8 cellular contexts compared by ENCODE assay signal in genomic region chr2:41840702-41841551, GRCh38.
DNase-seq lines count a peak whose midpoint lies in the region; ATAC-seq and TF ChIP-seq lines count a peak whose summit lies in the region.

No MANE protein-coding gene starts in this region.

- no peaks in the 10 kb centered on the region for H3K27me3 ChIP-seq in hepatocyte

- peak overlapping the region; percentile 52 for H3K27ac ChIP-seq in hepatocyte

- H3K9me3 ChIP-seq in hepatocyte (ENCODE audit: low read depth) = no peaks in the 10 kb centered on the region

- 1% methylated on average over 48 of the region's 48 CpGs for WGBS in hepatocyte (ENCODE audit: low lambda C conversion rate, missing lambda C conversion rate)

- peaks cover 8% of the 10 kb centered on the region for H3K4me1 ChIP-seq in hepatocyte (ENCODE audit: insufficient read depth)

- H3K4me2 ChIP-seq in hepatocyte = peak overlapping the region; percentile 80

- H3K4me3 ChIP-seq in hepatocyte = peak overlapping the region; percentile 60

- peak; percentile 61 for TF ChIP-seq POLR2A in GM15510 (IDR thresholded peaks at IDR 0.05; ENCODE audit: borderline replicate concordance, extremely low read depth, insufficient read length)

- H2AFZ ChIP-seq in hepatocyte = peak overlapping the region; percentile 70

- ATAC-seq in HG02885 (IDR thresholded peaks at IDR 0.05; ENCODE audit: poor library complexity, unreplicated experiment) = peak; percentile 100

- no peaks in the 10 kb centered on the region for H4K20me1 ChIP-seq in hepatocyte (ENCODE audit: insufficient read depth, poor library complexity, severe bottlenecking)

- DNase-seq in NCI-H1694 treated with DMSO at 0.1 percent for 48 hours (lab: John Stamatoyannopoulos, UW) = peak; percentile 96
- DNase-seq in T-helper 22 cell (ENCODE audit: low read depth) = peak; percentile 93
- peak; percentile 97 for DNase-seq in astrocyte of the hippocampus (ENCODE audit: low read depth, low spot score)
- DNase-seq in hepatocyte (ENCODE audit: low spot score) = peak; percentile 97
- peak; percentile 94 for DNase-seq in renal cortical epithelial cell (ENCODE audit: low read depth)
- no peak for DNase-seq in AML-193 (lab: John Stamatoyannopoulos, UW)

- peak; percentile 99 for TF ChIP-seq CTCF in hepatocyte (IDR thresholded peaks at IDR 0.05; ENCODE audit: poor library complexity)

- no peaks in the 10 kb centered on the region for H3K79me2 ChIP-seq in hepatocyte

- no peaks in the 10 kb centered on the region for H3K36me3 ChIP-seq in hepatocyte (replicated peaks; ENCODE audit: insufficient read depth, low read depth)

- H3K9me2 ChIP-seq in hepatocyte (replicated peaks; ENCODE audit: insufficient read depth) = no peaks in the 10 kb centered on the region

Comparison
In these comparisons a context has a peak if more than half of its experiments do, and no peak if none do; other contexts are left out.
1. DNase-seq: peak in NCI-H1694 treated with DMSO at 0.1 percent for 48 hours (single experiment), T-helper 22 cell (single experiment), astrocyte of the hippocampus (single experiment), hepatocyte (single experiment) and renal cortical epithelial cell (single experiment); none in AML-193 (0 of 2).